In genomic region chr14:29810657-29811056, GRCh38 we compare ENCODE assay signal across 17 cellular contexts.
DNase-seq lines count a peak whose midpoint lies in the region; ATAC-seq and TF ChIP-seq lines count a peak whose summit lies in the region.
"Had no signal": no experiment of that assay in that cellular context is flagged by ENCODE, and none has a peak within 500 bp of the region (broad histone marks: within the 10 kb centered on the region; RNA-seq: fewer than 3 reads in every experiment).

No MANE protein-coding gene starts in this region.

- H3K4me3 ChIP-seq in SK-N-MC (peak overlapping the region; percentile 32; the same call in 1 of the 2 replicates), foreskin fibroblast (ENCODE audit: low read depth in 1 of 2, low read length in 2 of 2) (no peak overlapping the region)
- H3K4me3 ChIP-seq: dorsolateral prefrontal cortex, SJCRH30, thoracic aorta had no signal

- DNase-seq in EL (peak; percentile 45), NCI-H1105 treated with DMSO at 0.1 percent for 48 hours (lab: John Stamatoyannopoulos, UW) (peak; percentile 97), SK-N-MC (ENCODE audit: low read depth, low spot score) (peak; percentile 84), foreskin fibroblast (peak; percentile 30 to 80), natural killer cell (no peak), NCI-H510A (lab: John Stamatoyannopoulos, UW) (no peak)
- DNase-seq: activated naive CD8-positive, alpha-beta T cell treated with anti-CD3 and anti-CD28 coated beads for 36 hours; H9; head of caudate nucleus; NCI-H524; SJCRH30 had no signal

- no peaks in the 10 kb centered on the region for H3K4me1 Mint-ChIP-seq in natural killer cell
- H3K4me1 Mint-ChIP-seq: activated naive CD8-positive, alpha-beta T cell treated with anti-CD3 and anti-CD28 coated beads for 36 hours; neural crest cell had no signal

- H3K27ac ChIP-seq in SK-N-MC = peak overlapping the region; percentile 49; the same call in 1 of the 2 replicates
- H3K27ac ChIP-seq: SJCRH30, thoracic aorta had no signal

- no peaks in the 10 kb centered on the region for H3K27me3 Mint-ChIP-seq in natural killer cell (ENCODE audit: low read depth in 2 of 2)
- H3K27me3 Mint-ChIP-seq: activated naive CD8-positive, alpha-beta T cell treated with anti-CD3 and anti-CD28 coated beads for 36 hours had no signal

- H3K36me3 ChIP-seq in SK-N-MC (ENCODE audit: insufficient read depth, low read length) = no peaks in the 10 kb centered on the region
- H3K36me3 ChIP-seq: SJCRH30, thoracic aorta had no signal

- no peak for TF ChIP-seq CTCF in foreskin fibroblast (IDR thresholded peaks at IDR 0.05; ENCODE audit: low read depth, low read length)
- TF ChIP-seq CTCF in natural killer cell (IDR thresholded peaks at IDR 0.05) = no peak

- H3K27ac Mint-ChIP-seq in natural killer cell = no peak overlapping the region
- H3K27ac Mint-ChIP-seq: activated naive CD8-positive, alpha-beta T cell treated with anti-CD3 and anti-CD28 coated beads for 36 hours; H9 had no signal

- H3K9me3 ChIP-seq in SK-N-MC (ENCODE audit: low read depth, low read length) = no peaks in the 10 kb centered on the region
- H3K9me3 ChIP-seq: SJCRH30, thoracic aorta had no signal

- H3K9me3 Mint-ChIP-seq in natural killer cell = peaks cover 10 to 20% of the 10 kb centered on the region in 2 donors
- H3K9me3 Mint-ChIP-seq: H9 had no signal

- ATAC-seq in HG03565 (IDR thresholded peaks at IDR 0.05; ENCODE audit: unreplicated experiment) (no peak), natural killer cell (no peak), GM18867 (IDR thresholded peaks at IDR 0.05; ENCODE audit: unreplicated experiment) (no peak)
- ATAC-seq: HepG2 had no signal

- H3K9ac ChIP-seq in SK-N-MC (ENCODE audit: insufficient read length) = no peak overlapping the region

- no peaks in the 10 kb centered on the region for H3K36me3 Mint-ChIP-seq in natural killer cell

- H3K4me3 Mint-ChIP-seq in natural killer cell = no peak overlapping the region
- H3K4me3 Mint-ChIP-seq: activated naive CD8-positive, alpha-beta T cell treated with anti-CD3 and anti-CD28 coated beads for 36 hours; H9; neural crest cell had no signal

- intact Hi-C loops in natural killer cell (cut with micrococcal nuclease) = no loop called here

Comparison
In these comparisons a context has a peak if more than half of its experiments do, and no peak if none do; other contexts are left out.
1. DNase-seq: peak in EL (single experiment), NCI-H1105 treated with DMSO at 0.1 percent for 48 hours (single experiment), SK-N-MC (single experiment) and foreskin fibroblast (2 of 2); none in natural killer cell (single experiment) and NCI-H510A (single experiment).